Comparison of ENCODE assay signal across 8 cellular contexts in the genomic region with DNA sequence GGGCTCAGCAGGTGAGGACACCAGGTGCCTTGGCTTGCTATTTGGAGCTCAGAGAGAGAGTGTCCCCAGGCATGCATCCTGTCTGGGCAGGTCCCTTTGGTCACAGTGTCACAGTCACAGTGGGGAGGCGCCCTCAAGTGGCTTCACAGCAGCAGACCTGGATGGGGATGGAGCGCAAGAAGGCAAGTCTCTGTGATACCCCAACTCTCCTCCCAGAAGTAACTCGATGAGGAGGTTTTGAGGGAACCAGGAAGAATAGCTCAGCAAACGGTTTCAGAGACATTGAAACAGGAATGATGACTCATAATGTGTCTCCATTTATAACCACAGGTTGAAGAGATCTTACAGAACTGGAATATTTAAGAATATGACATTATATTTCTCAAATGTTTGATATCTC.
DNase-seq lines count a peak whose midpoint lies in the region; ATAC-seq and TF ChIP-seq lines count a peak whose summit lies in the region.

No MANE protein-coding gene starts in this region.

- no peaks in the 10 kb centered on the region for H3K36me3 Mint-ChIP-seq in CD8-positive, alpha-beta T cell

- no peaks in the 10 kb centered on the region for H3K9me3 ChIP-seq in osteoblast (ENCODE audit: low read depth, low read length)
- no peaks in the 10 kb centered on the region for H3K9me3 ChIP-seq in CD8-positive, alpha-beta T cell (ENCODE audit: low read length)

- no peak overlapping the region for H3K4me2 ChIP-seq in osteoblast (ENCODE audit: insufficient read depth, low read length)

- H3K27ac ChIP-seq in C4-2B = no peak overlapping the region
- peak overlapping the region; percentile 100 for H3K27ac ChIP-seq in RWPE1
- H3K27ac ChIP-seq in osteoblast (ENCODE audit: low read depth, low read length) = no peak overlapping the region
- no peak overlapping the region for H3K27ac ChIP-seq in CD8-positive, alpha-beta T cell (ENCODE audit: low read depth, low read length)

- intact Hi-C loops in CD8-positive, alpha-beta T cell (cut with DNase I, micrococcal nuclease) = no loop called here

- DNase-seq in RWPE1 (ENCODE audit: low spot score) (peak; percentile 71), epithelial cell of esophagus (ENCODE audit: low read depth) (peak; percentile 84), osteoblast (ENCODE audit: insufficient read length, low spot score, missing footprints) (peak; percentile 91), GF-D8 (lab: John Stamatoyannopoulos, UW) (no peak)
- no peak for DNase-seq in CD8-positive, alpha-beta T cell

- peaks cover 40% of the 10 kb centered on the region for H3K27me3 Mint-ChIP-seq in CD8-positive, alpha-beta T cell (ENCODE audit: low read depth)

- peaks cover 15% of the 10 kb centered on the region for H3K4me1 ChIP-seq in osteoblast (ENCODE audit: insufficient read depth, low read length)
- no peaks in the 10 kb centered on the region for H3K4me1 ChIP-seq in CD8-positive, alpha-beta T cell (ENCODE audit: insufficient read depth, low read length)

- no peaks in the 10 kb centered on the region for H3K79me2 ChIP-seq in osteoblast (ENCODE audit: insufficient read depth, low read length)

- H3K36me3 ChIP-seq in osteoblast (ENCODE audit: insufficient read depth, low read length) = no peaks in the 10 kb centered on the region
- no peaks in the 10 kb centered on the region for H3K36me3 ChIP-seq in CD8-positive, alpha-beta T cell (ENCODE audit: insufficient read depth, low read length)

- H3K27me3 ChIP-seq in osteoblast (ENCODE audit: insufficient read depth, low read length) = no peaks in the 10 kb centered on the region
- peaks cover 13% of the 10 kb centered on the region for H3K27me3 ChIP-seq in CD8-positive, alpha-beta T cell (ENCODE audit: insufficient read depth, low read length)

- H3K4me1 Mint-ChIP-seq in CD8-positive, alpha-beta T cell (ENCODE audit: low read depth) = no peaks in the 10 kb centered on the region

- POLR2A ChIA-PET in RWPE1 (lab: Yijun Ruan, JAX; ENCODE audit: low non-redundant PET) = no interaction called here
- POLR2A ChIA-PET in CD8-positive, alpha-beta T cell (lab: Charles Lee) = no interaction called here

- H3K4me3 ChIP-seq in epithelial cell of esophagus (ENCODE audit: low read length) (no peak overlapping the region), osteoblast (ENCODE audit: insufficient read depth, low read length) (no peak overlapping the region)
- no peak overlapping the region for H3K4me3 ChIP-seq in CD8-positive, alpha-beta T cell (ENCODE audit: low read depth, low read length)

- H4K20me1 ChIP-seq in osteoblast (ENCODE audit: insufficient read depth, low read length) = no peaks in the 10 kb centered on the region

- no peak overlapping the region for H2AFZ ChIP-seq in osteoblast (ENCODE audit: low read length)

- no peak overlapping the region for H3K27ac Mint-ChIP-seq in CD8-positive, alpha-beta T cell

- ATAC-seq in GM18907 (IDR thresholded peaks at IDR 0.05; ENCODE audit: unreplicated experiment) (peak; percentile 89), HG03108 (IDR thresholded peaks at IDR 0.05; ENCODE audit: unreplicated experiment) (peak; percentile 63)
- ATAC-seq in CD8-positive, alpha-beta T cell = no peak

- TF ChIP-seq CTCF in C4-2B (conservative IDR thresholded peaks at IDR 0.05) (peak; percentile 65), RWPE1 (conservative IDR thresholded peaks at IDR 0.05; ENCODE audit: low read depth) (peak; percentile 72), epithelial cell of esophagus (IDR thresholded peaks at IDR 0.05; ENCODE audit: insufficient read depth, low read depth, low read length, missing control alignments) (peak; percentile 68), osteoblast (IDR thresholded peaks at IDR 0.05; ENCODE audit: extremely low read depth, low read depth, low read length) (peak; percentile 36)
- TF ChIP-seq CTCF in CD8-positive, alpha-beta T cell (IDR thresholded peaks at IDR 0.05) = no peak

- no peaks in the 10 kb centered on the region for H3K9me3 Mint-ChIP-seq in CD8-positive, alpha-beta T cell

- CTCF ChIA-PET in RWPE1 (lab: Yijun Ruan, JAX) = interaction anchor here (0.5 to 2.1 kb wide), 11 partner anchors 23 to 608 kb away, joined by 3 to 22 read pairs (median 4); a partner anchor contains a TSS
- CTCF ChIA-PET in CD8-positive, alpha-beta T cell (lab: Charles Lee) = no interaction called here

- no peak overlapping the region for H3K4me3 Mint-ChIP-seq in CD8-positive, alpha-beta T cell

Comparison
In these comparisons a context has a peak if more than half of its experiments do, and no peak if none do; other contexts are left out.
1. DNase-seq: peak in RWPE1 (single experiment), epithelial cell of esophagus (single experiment) and osteoblast (single experiment); none in CD8-positive, alpha-beta T cell (0 of 7) and GF-D8 (single experiment).